9 cellular contexts compared by ENCODE assay signal in genomic region chr3:98612587-98612986, GRCh38. TPM values are rescaled to one million over a fixed set of nuclear protein-coding genes. Genes with fewer than 3 reads are reported as not detected.
DNase-seq lines count a peak whose midpoint lies in the region; ATAC-seq, FAIRE-seq and TF ChIP-seq lines count a peak whose summit lies in the region.
"Had no signal": no experiment of that assay in that cellular context is flagged by ENCODE, and none has a peak within 500 bp of the region (broad histone marks: within the 10 kb centered on the region; RNA-seq: fewer than 3 reads in every experiment).

No MANE protein-coding gene starts in this region.

- no peak overlapping the region for H3K14ac ChIP-seq in H1 (ENCODE audit: insufficient read length)

- no peak overlapping the region for H3K4ac ChIP-seq in H1 (replicated peaks; ENCODE audit: insufficient read length, low read depth, low read length)

- no peak overlapping the region for H4K5ac ChIP-seq in H1 (ENCODE audit: insufficient read length, low read depth, low read length)

- POLR2A ChIA-PET in H1 (lab: Charles Lee; ENCODE audit: partially characterized antibody): interaction anchor here (0.6 kb wide), 1 partner anchor 1649 kb away, joined by 6 read pairs; no protein-coding TSS in a partner anchor

- H2BK15ac ChIP-seq in H1 (ENCODE audit: low read length): no peak overlapping the region; the same call in 1 of the 2 replicates

- H2BK5ac ChIP-seq in H1 (ENCODE audit: low read depth, low read length): no peak overlapping the region

- H3K27me3 ChIP-seq in H1 (replicated peaks in 1 of 4; ENCODE audit: control insufficient read depth in 3 of 4, extremely low read depth in 1 of 4, insufficient read depth in 3 of 4, low read length in 3 of 4) (no peaks in the 10 kb centered on the region), adrenal gland (no peaks in the 10 kb centered on the region)

- H3K56ac ChIP-seq in H1 (replicated peaks; ENCODE audit: insufficient read length, low read depth, low read length): no peak overlapping the region

- TF ChIP-seq CTCF in H1 (IDR thresholded peaks at IDR 0.05; ENCODE audit: control extremely low read depth in 1 of 3, insufficient read depth in 1 of 3, low read depth in 1 of 3, low read length in 3 of 3) (peak; percentile 2 to 71 (median 56)), adrenal gland (IDR thresholded peaks at IDR 0.05) (no peak)

- no peak overlapping the region for H3K4me2 ChIP-seq in H1 (ENCODE audit: insufficient read depth in 1 of 2, low read depth in 2 of 2, low read length in 2 of 2)

- no peak overlapping the region for H3K9ac ChIP-seq in H1 (replicated peaks in 1 of 4; ENCODE audit: extremely low read depth in 1 of 4, low read depth in 3 of 4, low read length in 3 of 4)

- no peak overlapping the region for H3K23ac ChIP-seq in H1 (ENCODE audit: insufficient read length)

- H3K27ac ChIP-seq in H1 (ENCODE audit: low read depth, low read length): no peak overlapping the region
- H3K27ac ChIP-seq in adrenal gland: peak overlapping the region in 1 of 5 donors; percentile 77

- peak overlapping the region; percentile 98; the same call in 1 of the 2 replicates for H2AFZ ChIP-seq in H1 (ENCODE audit: low read length)

- H4K8ac ChIP-seq in H1 (ENCODE audit: extremely low read depth, insufficient read depth, low read length): no peak overlapping the region

- H3K4me3 ChIP-seq in H1 (ENCODE audit: extremely low read depth in 1 of 4, insufficient read depth in 2 of 4, low read depth in 3 of 4, low read length in 4 of 4): no peak overlapping the region
- no peak overlapping the region for H3K4me3 ChIP-seq in adrenal gland

- no peak overlapping the region for H2BK120ac ChIP-seq in H1 (replicated peaks; ENCODE audit: low read depth, low read length)

- peak; percentile 43 to 46; a peak in 3 of 4 replicates for TF ChIP-seq RAD21 in H1 (IDR thresholded peaks at IDR 0.05 in 1 of 2, conservative IDR thresholded peaks at IDR 0.05 in 1 of 2; ENCODE audit: low read depth in 2 of 2, low read length in 2 of 2)

- H3K79me2 ChIP-seq in H1 (ENCODE audit: control insufficient read depth in 1 of 2, insufficient read depth in 2 of 2, low read length in 2 of 2): no peaks in the 10 kb centered on the region

- FAIRE-seq in H1 (lab: Jason Lieb, UNC): peak; percentile 86

- H3K9me3 ChIP-seq in H1 (ENCODE audit: insufficient read depth in 2 of 2, low read depth in 1 of 2, low read length in 1 of 2): no peaks in the 10 kb centered on the region
- H3K9me3 ChIP-seq in adrenal gland (replicated peaks in 1 of 3): no peaks in the 10 kb centered on the region

- no peaks in the 10 kb centered on the region for H4K20me1 ChIP-seq in H1 (replicated peaks in 1 of 2; ENCODE audit: control insufficient read depth in 1 of 2, insufficient read depth in 2 of 2, low read length in 2 of 2)

- 56% methylated on average over 5 of the region's 5 CpGs; no CpG with 5 or more reads in 1 of the 2 experiments for WGBS in H1 (ENCODE audit: extremely low coverage in 1 of 2, insufficient coverage in 1 of 2, insufficient read length in 1 of 2, insufficient replicate concordance in 2 of 2, low coverage in 1 of 2, low lambda C conversion rate in 2 of 2, missing lambda C conversion rate in 1 of 2), 2 experiments
- 77 to 87% (median 79%) methylated on average over 5 of the region's 5 CpGs for WGBS in adrenal gland, 4 donors

- no peak for TF ChIP-seq EP300 in H1 (IDR thresholded peaks at IDR 0.05; ENCODE audit: borderline replicate concordance in 1 of 2, low read depth in 2 of 2, low read length in 2 of 2)

- ATAC-seq in GM19351 (IDR thresholded peaks at IDR 0.05; ENCODE audit: unreplicated experiment) (peak; percentile 47), HG03432 (IDR thresholded peaks at IDR 0.05; ENCODE audit: unreplicated experiment) (peak; percentile 71), GM21737 (IDR thresholded peaks at IDR 0.05; ENCODE audit: unreplicated experiment) (no peak)

- DNase-seq in COLO668 (lab: John Stamatoyannopoulos, UW; ENCODE audit: unreplicated experiment): peak; percentile 3
- DNase-seq in H1 (ENCODE audit: low read depth in 1 of 2, low spot score in 2 of 2): peak; percentile 38 to 69
- DNase-seq in SW480 (ENCODE audit: low spot score): no peak
- DNase-seq in GM19240 (ENCODE audit: insufficient read length, low spot score): no peak
- DNase-seq in adrenal gland: no peak
- DNase-seq: stimulated activated CD4-positive, alpha-beta T cell treated with anti-CD3 and anti-CD28 coated beads, Interleukin-12 subunit alpha, Interleukin-12 subunit beta, amount 100 ng/mL, for 4 hours had no signal

- no peaks in the 10 kb centered on the region for H3K23me2 ChIP-seq in H1 (ENCODE audit: low read depth, low read length)

- intact Hi-C loops in adrenal gland (cut with DNase I): no loop called here

- H3K4me1 ChIP-seq in H1 (replicated peaks in 1 of 4; ENCODE audit: control insufficient read depth in 3 of 4, insufficient read depth in 4 of 4, low read length in 3 of 4) (no peaks in the 10 kb centered on the region), adrenal gland (replicated peaks in 1 of 2) (no peaks in the 10 kb centered on the region)

- H3K18ac ChIP-seq in H1 (ENCODE audit: extremely low read depth, low read length): no peak overlapping the region

- CTCF ChIA-PET in H1 (lab: Charles Lee; ENCODE audit: partially characterized antibody): interaction anchor here (0.6 to 3.7 kb wide), 29 partner anchors 10 to 1021 kb away, joined by 3 to 47 read pairs (median 4); no protein-coding TSS in a partner anchor

- no peaks in the 10 kb centered on the region for H3K79me1 ChIP-seq in H1 (ENCODE audit: low read depth, low read length)

- H2BK20ac ChIP-seq in H1 (ENCODE audit: low read length): no peak overlapping the region

- H2AK5ac ChIP-seq in H1 (ENCODE audit: low read depth, low read length): no peak overlapping the region

- no peak overlapping the region for H4K91ac ChIP-seq in H1 (replicated peaks; ENCODE audit: insufficient read length, low read length)

- H3K36me3 ChIP-seq in H1 (ENCODE audit: control insufficient read depth in 2 of 4, insufficient read depth in 4 of 4, low read length in 3 of 4): no peaks in the 10 kb centered on the region
- no peaks in the 10 kb centered on the region for H3K36me3 ChIP-seq in adrenal gland (replicated peaks in 1 of 2)

- H2BK12ac ChIP-seq in H1 (ENCODE audit: low read depth, low read length): no peak overlapping the region

- no peak for TF ChIP-seq POLR2A in H1 (IDR thresholded peaks at IDR 0.05; ENCODE audit: control extremely low read depth in 1 of 2, low read depth in 2 of 2, low read length in 2 of 2)
- no peak for TF ChIP-seq POLR2A in adrenal gland (IDR thresholded peaks at IDR 0.05)

TF ChIP-seq in H1, 55 proteins besides CTCF, POLR2A, EP300 and RAD21:
- TF ChIP-seq SP2 (IDR thresholded peaks at IDR 0.05; ENCODE audit: low read length): peak; percentile 10; the same call in 1 of the 2 replicates
- no peak for TF ChIP-seq E2F6 (IDR thresholded peaks at IDR 0.05)
TF ChIP-seq in H1: peak in this region for 1.

RNA-seq across cellular contexts. Expression of gene CPOX, which starts 19.2 kb away (rescaled TPM):
- total RNA-seq in H1 (2021; fragmentation: NEBNext Ultra II Directional; extraction: Animal tissue kit (Norgen Biotek cat#: 25700)): 27.0 and 29.2 TPM in 2 replicates
- polyA plus RNA-seq in H1 (2011; rRNA removed) (15.2 and 17.4 TPM in 2 replicates), adrenal gland (10 to 100 TPM in 2 of 3 donors, 1 to 10 TPM in 1; 9.0 to 15.6 (median 14.3) TPM)
- 24.2 TPM for polyA plus RNA-seq in H1 (2011; cell fraction: cytosol; rRNA removed)
- polyA plus RNA-seq in H1 (2011; cell fraction: nucleus; rRNA removed): 23.7 TPM
- 18.4 to 27.8 TPM (median 23.0 TPM) in 4 replicates for polyA plus RNA-seq in H1 (2012, experiment 1 of 2)
- polyA plus RNA-seq in H1 (2012, experiment 2 of 2): 6.0 TPM
- polyA plus RNA-seq in H1 (2013, experiment 1 of 2): 17.0 TPM
- 17.7 TPM for polyA plus RNA-seq in H1 (2013, experiment 2 of 2)
- 16.3 and 20.7 TPM in 2 replicates for polyA minus RNA-seq in H1 (2011; rRNA and poly(A)+ RNA removed)
- polyA minus RNA-seq in H1 (2011; cell fraction: cytosol; rRNA and poly(A)+ RNA removed): 8.7 TPM
- polyA minus RNA-seq in H1 (2011; cell fraction: nucleus; rRNA and poly(A)+ RNA removed): 26.5 TPM
- total RNA-seq in adrenal gland: 10 to 100 TPM; 11.0 to 59.8 (median 23.4) TPM

Comparison
In these comparisons a context has a peak if more than half of its experiments do, and no peak if none do; other contexts are left out.
1. DNase-seq: peak in COLO668 (single experiment) and H1 (2 of 2); none in SW480 (single experiment), GM19240 (single experiment) and adrenal gland (0 of 7).
2. CTCF ChIP-seq: peak in H1 (3 of 3); none in adrenal gland (0 of 6).